Comparison of ENCODE assay signal across 8 cellular contexts in the genomic region with DNA sequence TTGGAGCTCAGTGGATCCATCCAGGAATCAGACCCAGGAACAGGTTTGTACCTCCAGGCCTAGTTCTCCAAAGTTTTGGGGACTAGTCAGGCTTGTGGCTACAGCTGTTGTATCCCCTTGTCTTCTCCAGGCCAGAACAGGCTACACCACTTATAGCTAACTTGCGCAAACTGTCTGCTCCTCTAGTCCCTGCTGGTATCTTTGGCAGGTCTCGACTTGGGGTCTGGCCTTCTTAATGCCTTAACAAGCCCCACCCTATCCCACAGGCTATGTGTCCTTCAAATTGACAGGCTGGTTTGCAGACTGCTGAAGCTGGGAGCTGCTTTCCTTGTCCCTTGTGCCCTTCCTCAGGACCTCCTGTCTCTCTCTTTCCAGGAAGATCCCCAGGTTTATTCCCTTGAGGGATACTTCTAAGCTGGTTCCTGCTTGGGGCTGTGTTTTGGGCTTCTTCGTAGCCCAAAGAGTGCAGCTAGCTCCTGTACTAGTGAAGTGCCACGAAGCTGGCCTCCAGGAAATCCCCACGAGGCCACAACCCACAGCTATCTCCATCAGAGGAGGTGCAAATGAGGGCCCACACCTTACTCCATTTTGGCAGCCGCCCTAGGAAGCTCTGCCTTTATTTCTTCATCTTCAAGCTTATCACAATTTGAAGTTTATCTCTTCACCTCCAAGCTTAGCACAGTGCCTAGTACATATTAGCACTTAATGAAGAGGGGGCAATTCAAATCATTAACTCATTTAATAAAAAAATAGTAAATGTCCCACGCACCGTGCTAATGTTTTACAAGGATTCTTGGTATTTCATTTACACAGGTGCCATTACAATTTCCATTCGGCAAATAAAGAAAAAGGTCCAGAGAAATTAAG. TPM values are rescaled to one million over a fixed set of nuclear protein-coding genes. Genes with fewer than 3 reads are reported as not detected.
DNase-seq lines count a peak whose midpoint lies in the region; ATAC-seq and TF ChIP-seq lines count a peak whose summit lies in the region.

No MANE protein-coding gene starts in this region.

- peak overlapping the region; percentile 93 for H3K27ac Mint-ChIP-seq in activated naive CD8-positive, alpha-beta T cell treated with anti-CD3 and anti-CD28 coated beads, Interleukin-2, amount 10 ng/mL, durations not matched to agents 7 days and 5 days

- H3K27me3 ChIP-seq in heart left ventricle (no peaks in the 10 kb centered on the region), right lobe of liver (no peaks in the 10 kb centered on the region), suprapubic skin (no peaks in the 10 kb centered on the region)

- peaks cover 0 to 33% (median 22%) of the 10 kb centered on the region in 9 donors for H3K36me3 ChIP-seq in heart left ventricle
- peaks cover 0 to 12% (median 3%) of the 10 kb centered on the region in 4 donors for H3K36me3 ChIP-seq in right lobe of liver
- peaks cover 12% of the 10 kb centered on the region for H3K36me3 ChIP-seq in suprapubic skin

- no peak for TF ChIP-seq POLR2A in heart left ventricle (IDR thresholded peaks at IDR 0.05)
- no peak for TF ChIP-seq POLR2A in right lobe of liver (IDR thresholded peaks at IDR 0.05)
- no peak for TF ChIP-seq POLR2A in suprapubic skin (IDR thresholded peaks at IDR 0.05)

- TF ChIP-seq EP300 in suprapubic skin (IDR thresholded peaks at IDR 0.05): no peak

- H3K4me3 Mint-ChIP-seq in activated naive CD8-positive, alpha-beta T cell treated with anti-CD3 and anti-CD28 coated beads, Interleukin-2, amount 10 ng/mL, durations not matched to agents 7 days and 5 days: peak overlapping the region; percentile 95

- DNase-seq in heart left ventricle (no peak), cardiac septum (ENCODE audit: low spot score) (no peak), right lobe of liver (no peak), suprapubic skin (ENCODE audit: low spot score in 2 of 2) (no peak), GM03348 (ENCODE audit: low spot score) (no peak), NCI-H524 treated with DMSO at 0.1 percent for 48 hours (lab: John Stamatoyannopoulos, UW) (no peak)
- no peak for DNase-seq in activated naive CD8-positive, alpha-beta T cell treated with anti-CD3 and anti-CD28 coated beads, Interleukin-2, amount 10 ng/mL, durations not matched to agents 7 days and 5 days

- H3K9me3 ChIP-seq in heart left ventricle (no peaks in the 10 kb centered on the region), right lobe of liver (no peaks in the 10 kb centered on the region), suprapubic skin (no peaks in the 10 kb centered on the region)

- H3K4me1 Mint-ChIP-seq in activated naive CD8-positive, alpha-beta T cell treated with anti-CD3 and anti-CD28 coated beads, Interleukin-2, amount 10 ng/mL, durations not matched to agents 7 days and 5 days: peaks cover 15% of the 10 kb centered on the region

- 46 to 51% (median 49%) methylated on average over 9 of the region's 9 CpGs for WGBS in heart left ventricle, 4 donors
- 44% methylated on average over 7 of the region's 9 CpGs for WGBS in right lobe of liver (ENCODE audit: insufficient coverage, low coverage, low lambda C conversion rate, missing lambda C conversion rate)
- 42% methylated on average over 9 of the region's 9 CpGs for WGBS in suprapubic skin

- H3K27me3 Mint-ChIP-seq in activated naive CD8-positive, alpha-beta T cell treated with anti-CD3 and anti-CD28 coated beads, Interleukin-2, amount 10 ng/mL, durations not matched to agents 7 days and 5 days: no peaks in the 10 kb centered on the region

- POLR2A ChIA-PET in activated naive CD8-positive, alpha-beta T cell treated with anti-CD3 and anti-CD28 coated beads, Interleukin-2, amount 10 ng/mL, durations not matched to agents 7 days and 5 days (lab: Charles Lee): interaction anchor here (0.9 to 1.6 kb wide), 5 partner anchors 10 to 509 kb away, joined by 3 to 10 read pairs (median 4); partner anchors contain the start of gene TMEM53

- H3K4me1 ChIP-seq in heart left ventricle (peaks cover 0 to 21% (median 14%) of the 10 kb centered on the region in 12 donors), right lobe of liver (peaks cover 0 to 13% (median under 1%) of the 10 kb centered on the region in 4 donors), suprapubic skin (peaks cover 25% of the 10 kb centered on the region)

- peak overlapping the region; percentile 39 to 86 (median 82) for H3K27ac ChIP-seq in heart left ventricle
- peak overlapping the region; percentile 62 to 72 (median 65) for H3K27ac ChIP-seq in right lobe of liver
- H3K27ac ChIP-seq in suprapubic skin: peak overlapping the region; percentile 77

- no peaks in the 10 kb centered on the region for H3K9me3 Mint-ChIP-seq in activated naive CD8-positive, alpha-beta T cell treated with anti-CD3 and anti-CD28 coated beads, Interleukin-2, amount 10 ng/mL, durations not matched to agents 7 days and 5 days

- ATAC-seq in heart left ventricle (peak in 1 of 4 donors; percentile 1), right lobe of liver (no peak), GM19035 (IDR thresholded peaks at IDR 0.05; ENCODE audit: unreplicated experiment) (no peak)
- ATAC-seq in activated naive CD8-positive, alpha-beta T cell treated with anti-CD3 and anti-CD28 coated beads, Interleukin-2, amount 10 ng/mL, durations not matched to agents 7 days and 5 days (ENCODE audit: low read depth): peak; percentile 59

- peaks cover 3% of the 10 kb centered on the region for H3K36me3 Mint-ChIP-seq in activated naive CD8-positive, alpha-beta T cell treated with anti-CD3 and anti-CD28 coated beads, Interleukin-2, amount 10 ng/mL, durations not matched to agents 7 days and 5 days

- intact Hi-C loops in heart left ventricle (cut with DNase I) (loop anchor here in 6 of 10 donors (2.0 to 10.0 kb wide), 4 partner anchors 282 to 442 kb away; no protein-coding TSS in a partner anchor), cardiac septum (cut with DNase I) (loop anchor here (5.0 to 10.0 kb wide), 4 partner anchors 142 to 420 kb away; partner anchors contain the start of gene ERI3), right lobe of liver (cut with DNase I) (no loop called here)

- H3K4me3 ChIP-seq in heart left ventricle (peak overlapping the region; percentile 65 to 99 (median 87)), right lobe of liver (peak overlapping the region; percentile 78 to 88 (median 83)), suprapubic skin (peak overlapping the region; percentile 91)

- TF ChIP-seq CTCF in heart left ventricle (IDR thresholded peaks at IDR 0.05): no peak
- TF ChIP-seq CTCF in right lobe of liver (IDR thresholded peaks at IDR 0.05): no peak
- no peak for TF ChIP-seq CTCF in suprapubic skin (IDR thresholded peaks at IDR 0.05)

RNA-seq across cellular contexts. Expression of gene DMAP1, which starts 0.7 kb away (rescaled TPM):
- total RNA-seq in heart left ventricle (10 to 100 TPM; 23.5 to 35.5 (median 27.7) TPM), cardiac septum (27.7 TPM), right lobe of liver (10 to 100 TPM; 16.2 to 27.8 (median 23.3) TPM), suprapubic skin (100 to 1,000 TPM in 1 of 4 donors, 10 to 100 TPM in 3; 44.2 to 102 (median 52.6) TPM)
- 10 to 100 TPM; 30.5 to 31.9 TPM for polyA plus RNA-seq in heart left ventricle
- 10 to 100 TPM; 53.3 to 58.6 TPM for total RNA-seq in activated naive CD8-positive, alpha-beta T cell treated with anti-CD3 and anti-CD28 coated beads, Interleukin-2, amount 10 ng/mL, durations not matched to agents 7 days and 5 days

Comparison
In these comparisons a context has a peak if more than half of its experiments do, and no peak if none do; other contexts are left out.
1. intact Hi-C loops: an anchor here in heart left ventricle (2.0 to 10.0 kb wide) and cardiac septum (5.0 to 10.0 kb wide); none called in right lobe of liver.